In genomic region chr6:51805517-51805916, GRCh38 we compare ENCODE assay signal across 18 cellular contexts.
DNase-seq lines count a peak whose midpoint lies in the region; ATAC-seq and TF ChIP-seq lines count a peak whose summit lies in the region.
"Had no signal": no experiment of that assay in that cellular context is flagged by ENCODE, and none has a peak within 500 bp of the region (broad histone marks: within the 10 kb centered on the region; RNA-seq: fewer than 3 reads in every experiment).

No MANE protein-coding gene starts in this region.

- DNase-seq in NCI-H146 (lab: John Stamatoyannopoulos, UW) (no peak), MCF 10A (ENCODE audit: unreplicated experiment) (no peak), NCI-H526 (lab: John Stamatoyannopoulos, UW) (no peak), posterior cingulate gyrus (no peak)
- DNase-seq: aorta; DMS79; erythroblast; heart left ventricle; islet precursor cell; NCI-H1417 treated with DMSO at 0.1 percent for 48 hours; NCI-H510A treated with DMSO at 0.1 percent for 48 hours; right lobe of liver; SK-N-SH; stimulated activated CD4-positive, alpha-beta T cell treated with anti-CD3 and anti-CD28 coated beads, Interleukin-4, amount 100 ng/mL, for 24 hours had no signal

- intact Hi-C loops in MCF 10A (cut with micrococcal nuclease): no loop called here
- intact Hi-C loops in posterior cingulate gyrus (cut with DNase I): no loop called here

- H3K4me3 Mint-ChIP-seq in MCF 10A (ENCODE audit: unreplicated experiment): no peak overlapping the region

- ATAC-seq in GM19025 (IDR thresholded peaks at IDR 0.05; ENCODE audit: low read depth, unreplicated experiment) (peak; percentile 95), GM21825 (IDR thresholded peaks at IDR 0.05; ENCODE audit: unreplicated experiment) (peak; percentile 76), HG03139 (IDR thresholded peaks at IDR 0.05; ENCODE audit: unreplicated experiment) (peak; percentile 86)
- ATAC-seq: heart left ventricle, right lobe of liver had no signal

- peaks cover 11% of the 10 kb centered on the region for H3K9me3 Mint-ChIP-seq in MCF 10A (ENCODE audit: unreplicated experiment)
- H3K9me3 Mint-ChIP-seq: activated T-helper 2 cell treated with anti-CD3 and anti-CD28 coated beads, Interferon-gamma antibody, Interleukin-2, Interleukin-4, amounts not matched to agents 10 μg/mL and 5 μg/mL and 100 μg/mL, durations not matched to agents 14 hours and 24 hours and 36 hours had no signal

- no peaks in the 10 kb centered on the region for H3K27me3 Mint-ChIP-seq in MCF 10A (ENCODE audit: insufficient read depth, unreplicated experiment)

- TF ChIP-seq CTCF in MCF 10A (IDR thresholded peaks at IDR 0.05; ENCODE audit: unreplicated experiment): no peak

- H3K4me1 Mint-ChIP-seq in MCF 10A (ENCODE audit: insufficient read depth, unreplicated experiment): no peaks in the 10 kb centered on the region

- H3K27ac Mint-ChIP-seq in MCF 10A (ENCODE audit: low read depth, unreplicated experiment): no peak overlapping the region
- H3K27ac Mint-ChIP-seq: activated T-helper 2 cell treated with anti-CD3 and anti-CD28 coated beads, Interferon-gamma antibody, Interleukin-2, Interleukin-4, amounts not matched to agents 10 μg/mL and 5 μg/mL and 100 μg/mL, durations not matched to agents 14 hours and 24 hours and 36 hours had no signal

- CTCF ChIA-PET in MCF 10A (lab: Yijun Ruan, JAX): no interaction called here

- no peaks in the 10 kb centered on the region for H3K36me3 Mint-ChIP-seq in MCF 10A (ENCODE audit: insufficient read depth, unreplicated experiment)

- no TSS peak for BruUV-seq in MCF 10A (replicated peaks; lab: Mats Ljungman, UMichigan)

- POLR2A ChIA-PET in MCF 10A (lab: Yijun Ruan, JAX): no interaction called here
